ENCODE assay signal across 9 cellular contexts in genomic region chr2:134466141-134466540, GRCh38.
DNase-seq lines count a peak whose midpoint lies in the region; ATAC-seq and TF ChIP-seq lines count a peak whose summit lies in the region.
"Had no signal": no experiment of that assay in that cellular context is flagged by ENCODE, and none has a peak within 500 bp of the region (broad histone marks: within the 10 kb centered on the region; RNA-seq: fewer than 3 reads in every experiment).

No MANE protein-coding gene starts in this region.

- no peaks in the 10 kb centered on the region for H3K36me3 ChIP-seq in iPS DF 6.9 (ENCODE audit: control insufficient read depth, insufficient read depth, low read length)

- no peaks in the 10 kb centered on the region for H3K27me3 Mint-ChIP-seq in activated naive CD8-positive, alpha-beta T cell treated with anti-CD3 and anti-CD28 coated beads, Interleukin-2, amount 50 U/mL, for 24 hours
- no peaks in the 10 kb centered on the region for H3K27me3 Mint-ChIP-seq in activated naive CD8-positive, alpha-beta T cell treated with anti-CD3 and anti-CD28 coated beads for 36 hours
- H3K27me3 Mint-ChIP-seq in activated CD4-positive, alpha-beta T cell treated with anti-CD3 and anti-CD28 coated beads, Interleukin-2, amount 10 ng/mL, durations not matched to agents 24 days and 14 days: no peaks in the 10 kb centered on the region
- H3K27me3 Mint-ChIP-seq: activated B cell treated with CpG ODN at 0.5 μM for 24 hours had no signal

- H3K9me3 Mint-ChIP-seq in activated naive CD8-positive, alpha-beta T cell treated with anti-CD3 and anti-CD28 coated beads, Interleukin-2, amount 50 U/mL, for 24 hours: no peaks in the 10 kb centered on the region
- H3K9me3 Mint-ChIP-seq in activated naive CD8-positive, alpha-beta T cell treated with anti-CD3 and anti-CD28 coated beads for 36 hours: no peaks in the 10 kb centered on the region
- no peaks in the 10 kb centered on the region for H3K9me3 Mint-ChIP-seq in activated CD4-positive, alpha-beta T cell treated with anti-CD3 and anti-CD28 coated beads, Interleukin-2, amount 10 ng/mL, durations not matched to agents 24 days and 14 days
- H3K9me3 Mint-ChIP-seq: activated B cell treated with CpG ODN at 0.5 μM for 24 hours had no signal

- no CpG with 5 or more reads among the region's 3 CpGs for WGBS in iPS DF 6.9 (ENCODE audit: insufficient coverage, insufficient read length)

- CTCF ChIA-PET in HEK293T (lab: Yijun Ruan, JAX): interaction anchor here (0.6 to 0.7 kb wide), 2 partner anchors 15 to 349 kb away, joined by 3 to 4 read pairs; no protein-coding TSS in a partner anchor

- H3K4me1 Mint-ChIP-seq in activated naive CD8-positive, alpha-beta T cell treated with anti-CD3 and anti-CD28 coated beads, Interleukin-2, amount 50 U/mL, for 24 hours: peaks cover 20% of the 10 kb centered on the region
- H3K4me1 Mint-ChIP-seq in activated naive CD8-positive, alpha-beta T cell treated with anti-CD3 and anti-CD28 coated beads for 36 hours: no peaks in the 10 kb centered on the region
- H3K4me1 Mint-ChIP-seq in activated CD4-positive, alpha-beta T cell treated with anti-CD3 and anti-CD28 coated beads, Interleukin-2, amount 10 ng/mL, durations not matched to agents 24 days and 14 days: no peaks in the 10 kb centered on the region

- H3K36me3 Mint-ChIP-seq in activated naive CD8-positive, alpha-beta T cell treated with anti-CD3 and anti-CD28 coated beads, Interleukin-2, amount 50 U/mL, for 24 hours (ENCODE audit: low read depth): no peaks in the 10 kb centered on the region
- no peaks in the 10 kb centered on the region for H3K36me3 Mint-ChIP-seq in activated naive CD8-positive, alpha-beta T cell treated with anti-CD3 and anti-CD28 coated beads for 36 hours
- no peaks in the 10 kb centered on the region for H3K36me3 Mint-ChIP-seq in activated CD4-positive, alpha-beta T cell treated with anti-CD3 and anti-CD28 coated beads, Interleukin-2, amount 10 ng/mL, durations not matched to agents 24 days and 14 days (ENCODE audit: low read depth)

- no peaks in the 10 kb centered on the region for H3K4me1 ChIP-seq in iPS DF 6.9 (ENCODE audit: control insufficient read depth, insufficient read depth, low read length)

- POLR2A ChIA-PET in HEK293T (lab: Yijun Ruan, JAX): no interaction called here

- H3K9me3 ChIP-seq in iPS DF 6.9 (ENCODE audit: control insufficient read depth, insufficient read depth, low read length): no peaks in the 10 kb centered on the region

- H3K27me3 ChIP-seq in iPS DF 6.9 (ENCODE audit: control insufficient read depth, insufficient read depth, low read length): no peaks in the 10 kb centered on the region

- H3K4me3 Mint-ChIP-seq in activated naive CD8-positive, alpha-beta T cell treated with anti-CD3 and anti-CD28 coated beads, Interleukin-2, amount 50 U/mL, for 24 hours: no peak overlapping the region
- H3K4me3 Mint-ChIP-seq in activated naive CD8-positive, alpha-beta T cell treated with anti-CD3 and anti-CD28 coated beads for 36 hours: no peak overlapping the region
- H3K4me3 Mint-ChIP-seq in activated CD4-positive, alpha-beta T cell treated with anti-CD3 and anti-CD28 coated beads, Interleukin-2, amount 10 ng/mL, durations not matched to agents 24 days and 14 days: no peak overlapping the region
- H3K4me3 Mint-ChIP-seq: activated B cell treated with CpG ODN at 0.5 μM for 24 hours had no signal

- H3K4me3 ChIP-seq in iPS DF 6.9 (ENCODE audit: low read length): no peak overlapping the region

- H3K27ac Mint-ChIP-seq in activated naive CD8-positive, alpha-beta T cell treated with anti-CD3 and anti-CD28 coated beads, Interleukin-2, amount 50 U/mL, for 24 hours: no peak overlapping the region
- H3K27ac Mint-ChIP-seq in activated naive CD8-positive, alpha-beta T cell treated with anti-CD3 and anti-CD28 coated beads for 36 hours: no peak overlapping the region
- H3K27ac Mint-ChIP-seq in activated CD4-positive, alpha-beta T cell treated with anti-CD3 and anti-CD28 coated beads, Interleukin-2, amount 10 ng/mL, durations not matched to agents 24 days and 14 days: no peak overlapping the region
- H3K27ac Mint-ChIP-seq: activated B cell treated with CpG ODN at 0.5 μM for 24 hours had no signal

- no peak overlapping the region for H3K27ac ChIP-seq in iPS DF 6.9 (ENCODE audit: low read length)

- intact Hi-C loops in activated CD4-positive, alpha-beta T cell treated with anti-CD3 and anti-CD28 coated beads, Interleukin-2, amount 10 ng/mL, durations not matched to agents 24 days and 14 days (cut with micrococcal nuclease): no loop called here

- DNase-seq in activated naive CD8-positive, alpha-beta T cell treated with anti-CD3 and anti-CD28 coated beads, Interleukin-2, amount 50 U/mL, for 24 hours: peak; percentile 23
- no peak for DNase-seq in activated naive CD8-positive, alpha-beta T cell treated with anti-CD3 and anti-CD28 coated beads for 36 hours
- DNase-seq in NCI-H1930 (lab: John Stamatoyannopoulos, UW) (peak; percentile 13 to 40), iPS DF 6.9 (ENCODE audit: low read depth, low spot score) (peak; percentile 25), HEK293T (ENCODE audit: extremely low spot score) (no peak)
- peak; percentile 75 for DNase-seq in activated CD4-positive, alpha-beta T cell treated with anti-CD3 and anti-CD28 coated beads, Interleukin-2, amount 10 ng/mL, durations not matched to agents 24 days and 14 days
- DNase-seq: activated B cell treated with CpG ODN at 0.5 μM for 24 hours had no signal

- ATAC-seq in activated naive CD8-positive, alpha-beta T cell treated with anti-CD3 and anti-CD28 coated beads, Interleukin-2, amount 50 U/mL, for 24 hours: no peak
- ATAC-seq in HG03135 (IDR thresholded peaks at IDR 0.05; ENCODE audit: unreplicated experiment): no peak
- ATAC-seq in HG03139 (IDR thresholded peaks at IDR 0.05; ENCODE audit: unreplicated experiment): no peak

TF ChIP-seq in HEK293T, 16 proteins besides CTCF, POLR2A, EP300 and RAD21:
- TF ChIP-seq HDGF (IDR thresholded peaks at IDR 0.05; ENCODE audit: borderline replicate concordance) (no peak), BHLHE40 (IDR thresholded peaks at IDR 0.05; ENCODE audit: borderline replicate concordance) (no peak), L3MBTL2 (conservative IDR thresholded peaks at IDR 0.05) (no peak), ARNT (IDR thresholded peaks at IDR 0.05) (no peak), TARDBP (IDR thresholded peaks at IDR 0.05) (no peak), PKNOX1 (IDR thresholded peaks at IDR 0.05) (no peak), FOXK2 (IDR thresholded peaks at IDR 0.05) (no peak), SUZ12 (IDR thresholded peaks at IDR 0.05) (no peak), FOXM1 (IDR thresholded peaks at IDR 0.05; ENCODE audit: borderline replicate concordance) (no peak), ELF4 (IDR thresholded peaks at IDR 0.05) (no peak), SP1 (IDR thresholded peaks at IDR 0.05) (no peak), LEF1 (IDR thresholded peaks at IDR 0.05; ENCODE audit: borderline replicate concordance) (no peak), CTBP1 (IDR thresholded peaks at IDR 0.05; ENCODE audit: borderline replicate concordance) (no peak), FOXA1 (IDR thresholded peaks at IDR 0.05) (no peak), ZNF384 (IDR thresholded peaks at IDR 0.05) (no peak), NFRKB (IDR thresholded peaks at IDR 0.05) (no peak)

Comparison
In these comparisons a context has a peak if more than half of its experiments do, and no peak if none do; other contexts are left out.
1. DNase-seq: peak in activated naive CD8-positive, alpha-beta T cell treated with anti-CD3 and anti-CD28 coated beads, Interleukin-2, amount 50 U/mL, for 24 hours (single experiment), NCI-H1930 (2 of 2), activated CD4-positive, alpha-beta T cell treated with anti-CD3 and anti-CD28 coated beads, Interleukin-2, amount 10 ng/mL, durations not matched to agents 24 days and 14 days (single experiment) and iPS DF 6.9 (single experiment); none in activated naive CD8-positive, alpha-beta T cell treated with anti-CD3 and anti-CD28 coated beads for 36 hours (single experiment) and HEK293T (single experiment).